In genomic region chr5:146101646-146102045, GRCh38 we compare ENCODE assay signal across 1 cellular context.
TF ChIP-seq lines count a peak whose summit lies in the region.

No MANE protein-coding gene starts in this region.

TF ChIP-seq in GM23338, 12 proteins besides CTCF, POLR2A, EP300 and RAD21 (continued from another document):
- TF ChIP-seq ZNF462 (CRISPR knock-in tag; IDR thresholded peaks at IDR 0.05) (no peak), STAT1 (IDR thresholded peaks at IDR 0.05; ENCODE audit: unreplicated experiment) (no peak), NANOG (IDR thresholded peaks at IDR 0.05; ENCODE audit: borderline replicate concordance) (no peak)
